Comparison of ENCODE assay signal across 8 cellular contexts in the genomic region with DNA sequence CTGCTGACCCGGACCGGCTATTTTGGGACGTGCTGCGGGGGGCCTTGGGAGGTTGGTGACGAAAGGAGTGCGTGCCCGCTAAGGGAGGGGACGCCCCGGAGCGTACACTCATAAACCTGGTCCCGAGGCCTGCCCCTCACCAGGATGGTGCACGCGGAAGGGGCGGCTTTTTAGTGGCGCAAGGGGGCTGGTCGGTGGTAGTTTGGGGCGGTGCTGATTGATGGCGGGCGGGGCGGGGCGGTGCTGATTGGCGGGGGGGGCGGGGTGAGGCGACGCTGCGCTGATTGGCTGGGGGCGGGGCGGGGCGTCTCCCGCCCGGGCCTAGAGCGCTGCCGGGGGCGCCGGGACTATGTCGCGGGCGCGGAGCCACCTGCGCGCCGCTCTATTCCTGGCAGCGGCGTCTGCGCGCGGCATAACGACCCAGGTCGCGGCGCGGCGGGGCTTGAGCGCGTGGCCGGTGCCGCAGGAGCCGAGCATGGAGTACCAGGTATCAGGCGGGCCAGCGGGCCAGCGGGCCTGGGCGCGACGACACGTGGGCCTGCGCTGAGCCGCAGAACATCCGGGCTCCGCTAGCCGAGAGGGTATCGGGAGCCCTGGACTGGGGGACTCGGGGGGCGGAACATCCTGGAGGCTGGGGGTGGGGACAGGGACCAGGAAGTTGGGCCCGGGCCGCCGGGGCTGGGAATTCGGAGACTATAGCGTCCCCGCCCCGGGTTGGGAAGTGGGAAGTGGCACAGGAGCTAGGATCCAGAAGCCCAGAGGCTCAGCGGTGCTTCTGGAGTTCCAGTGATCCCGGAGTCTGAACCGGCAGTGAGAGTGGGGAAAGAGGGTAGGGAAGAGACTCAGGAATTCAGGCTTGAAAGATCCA. TPM values are rescaled to one million over a fixed set of nuclear protein-coding genes. Genes with fewer than 3 reads are reported as not detected.
DNase-seq lines count a peak whose midpoint lies in the region; ATAC-seq lines count a peak whose summit lies in the region.

A gene with protein sequence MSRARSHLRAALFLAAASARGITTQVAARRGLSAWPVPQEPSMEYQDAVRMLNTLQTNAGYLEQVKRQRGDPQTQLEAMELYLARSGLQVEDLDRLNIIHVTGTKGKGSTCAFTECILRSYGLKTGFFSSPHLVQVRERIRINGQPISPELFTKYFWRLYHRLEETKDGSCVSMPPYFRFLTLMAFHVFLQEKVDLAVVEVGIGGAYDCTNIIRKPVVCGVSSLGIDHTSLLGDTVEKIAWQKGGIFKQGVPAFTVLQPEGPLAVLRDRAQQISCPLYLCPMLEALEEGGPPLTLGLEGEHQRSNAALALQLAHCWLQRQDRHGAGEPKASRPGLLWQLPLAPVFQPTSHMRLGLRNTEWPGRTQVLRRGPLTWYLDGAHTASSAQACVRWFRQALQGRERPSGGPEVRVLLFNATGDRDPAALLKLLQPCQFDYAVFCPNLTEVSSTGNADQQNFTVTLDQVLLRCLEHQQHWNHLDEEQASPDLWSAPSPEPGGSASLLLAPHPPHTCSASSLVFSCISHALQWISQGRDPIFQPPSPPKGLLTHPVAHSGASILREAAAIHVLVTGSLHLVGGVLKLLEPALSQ (plus strand): TSS at position 307 of the 868 bp plus-strand sequence. CDS start 43 bp downstream, at position 350.

- H3K4me3 ChIP-seq in CD4-positive, alpha-beta memory T cell (ENCODE audit: low read length in 2 of 2): peak within 1 kb of the TSS; percentile 80 to 94
- H3K4me3 ChIP-seq in effector memory CD4-positive, alpha-beta T cell (ENCODE audit: insufficient read depth, low read depth, low read length, poor library complexity, severe bottlenecking): peak within 1 kb of the TSS; percentile 93

- peak within 1 kb of the TSS; percentile 88 to 96 (median 93) for H3K27ac Mint-ChIP-seq in CD4-positive, alpha-beta memory T cell
- H3K27ac Mint-ChIP-seq in memory B cell: peak within 1 kb of the TSS; percentile 90

- H3K9me3 Mint-ChIP-seq in CD4-positive, alpha-beta memory T cell: no peaks in the 10 kb centered on the region
- H3K9me3 Mint-ChIP-seq in memory B cell: no peaks in the 10 kb centered on the region

- H3K9me3 ChIP-seq in CD4-positive, alpha-beta memory T cell (ENCODE audit: control insufficient read depth in 1 of 2, low read length in 2 of 2): no peaks in the 10 kb centered on the region
- no peaks in the 10 kb centered on the region for H3K9me3 ChIP-seq in effector memory CD4-positive, alpha-beta T cell (ENCODE audit: control insufficient read depth, low read length)

- H3K36me3 Mint-ChIP-seq in CD4-positive, alpha-beta memory T cell: peaks cover 8 to 19% of the 10 kb centered on the region in 2 donors
- peaks cover 5% of the 10 kb centered on the region for H3K36me3 Mint-ChIP-seq in memory B cell

- peak; percentile 76 for ATAC-seq in GM19397 (IDR thresholded peaks at IDR 0.05; ENCODE audit: unreplicated experiment)
- ATAC-seq in HG03571 (IDR thresholded peaks at IDR 0.05; ENCODE audit: unreplicated experiment): peak; percentile 62
- peak; percentile 85 for ATAC-seq in memory B cell (ENCODE audit: low read depth)

- CTCF ChIA-PET in CD4-positive, alpha-beta memory T cell (lab: Charles Lee; ENCODE audit: partially characterized antibody): interaction anchor here (0.9 to 1.5 kb wide), 5 partner anchors 17 to 214 kb away, joined by 3 to 9 read pairs (median 3); a partner anchor contains a TSS
- CTCF ChIA-PET in activated CD8-positive, alpha-beta memory T cell treated with anti-CD3 and anti-CD28 coated beads for 36 hours (lab: Charles Lee): interaction anchor here (0.7 to 1.9 kb wide), 3 partner anchors 11 to 67 kb away, joined by 3 to 8 read pairs (median 3); no protein-coding TSS in a partner anchor

- no peaks in the 10 kb centered on the region for H3K27me3 Mint-ChIP-seq in CD4-positive, alpha-beta memory T cell
- no peaks in the 10 kb centered on the region for H3K27me3 Mint-ChIP-seq in memory B cell

- peaks cover 25% of the 10 kb centered on the region for H3K4me1 ChIP-seq in CD4-positive, alpha-beta memory T cell (ENCODE audit: insufficient read depth, low read length)
- H3K4me1 ChIP-seq in effector memory CD4-positive, alpha-beta T cell (ENCODE audit: control insufficient read depth, insufficient read depth, low read length, poor library complexity, severe bottlenecking): peaks cover 21% of the 10 kb centered on the region

- H3K36me3 ChIP-seq in CD4-positive, alpha-beta memory T cell (ENCODE audit: insufficient read depth, low read length): peaks cover 9% of the 10 kb centered on the region
- peaks cover 15% of the 10 kb centered on the region for H3K36me3 ChIP-seq in effector memory CD4-positive, alpha-beta T cell (ENCODE audit: control insufficient read depth, insufficient read depth, low read length)

- no peaks in the 10 kb centered on the region for H3K27me3 ChIP-seq in CD4-positive, alpha-beta memory T cell (ENCODE audit: insufficient read depth, low read length)
- H3K27me3 ChIP-seq in effector memory CD4-positive, alpha-beta T cell (replicated peaks; ENCODE audit: control insufficient read depth, insufficient read depth, low read length, poor library complexity, severe bottlenecking): no peaks in the 10 kb centered on the region

- peak within 1 kb of the TSS; percentile 72 for H3K27ac ChIP-seq in CD4-positive, alpha-beta memory T cell (ENCODE audit: low read depth, low read length)
- H3K27ac ChIP-seq in effector memory CD4-positive, alpha-beta T cell (ENCODE audit: insufficient read depth, low read length, poor library complexity, severe bottlenecking): peak within 1 kb of the TSS; percentile 88

- intact Hi-C loops in CD4-positive, alpha-beta memory T cell (cut with micrococcal nuclease): loop anchor here (1.0 to 5.0 kb wide), 5 partner anchors 17 to 114 kb away; a partner anchor contains a TSS

- H3K4me3 Mint-ChIP-seq in CD4-positive, alpha-beta memory T cell: peak within 1 kb of the TSS; percentile 89 to 94 (median 92)
- H3K4me3 Mint-ChIP-seq in memory B cell: peak within 1 kb of the TSS; percentile 93

- peak; percentile 84 to 88 (median 87) for DNase-seq in CD4-positive, alpha-beta memory T cell
- peak; percentile 37 for DNase-seq in NK-92 (lab: John Stamatoyannopoulos, UW; ENCODE audit: unreplicated experiment)
- peak; percentile 74 to 79 (median 79) for DNase-seq in effector memory CD4-positive, alpha-beta T cell
- peak; percentile 71 to 73 for DNase-seq in memory B cell (ENCODE audit: low spot score in 2 of 2)
- DNase-seq in stimulated activated CD8-positive, alpha-beta memory T cell treated with anti-CD3 and anti-CD28 coated beads, Interleukin-12 subunit alpha, Interleukin-12 subunit beta, amount 100 ng/mL, for 24 hours (ENCODE audit: extremely low read depth): peak; percentile 71

- POLR2A ChIA-PET in CD4-positive, alpha-beta memory T cell (lab: Charles Lee; ENCODE audit: partially characterized antibody): interaction anchor here (0.7 to 5.8 kb wide), 16 partner anchors 13 to 352 kb away, joined by 3 to 54 read pairs (median 5); a partner anchor contains a TSS
- POLR2A ChIA-PET in activated CD8-positive, alpha-beta memory T cell treated with anti-CD3 and anti-CD28 coated beads for 36 hours (lab: Charles Lee): interaction anchor here (0.6 to 2.2 kb wide), 6 partner anchors 9 to 247 kb away, joined by 3 to 22 read pairs (median 4); a partner anchor contains a TSS

- peaks cover 4 to 38% (median 23%) of the 10 kb centered on the region in 4 donors for H3K4me1 Mint-ChIP-seq in CD4-positive, alpha-beta memory T cell
- peaks cover 13% of the 10 kb centered on the region for H3K4me1 Mint-ChIP-seq in memory B cell

RNA-seq across cellular contexts. Expression of the gene that starts here (rescaled TPM):
- 100 to 1,000 TPM; 100 to 101 TPM for total RNA-seq in CD4-positive, alpha-beta memory T cell
- 10 to 100 TPM; 49.4 to 54.6 TPM for polyA plus RNA-seq in CD4-positive, alpha-beta memory T cell
- 100 to 1,000 TPM; 106 to 107 TPM for total RNA-seq in activated CD8-positive, alpha-beta memory T cell treated with anti-CD3 and anti-CD28 coated beads for 36 hours

Comparison
In these comparisons a context has a peak if more than half of its experiments do, and no peak if none do; other contexts are left out.
1. Peak in every context shown above with its lines: DNase-seq, ATAC-seq, H3K4me3 ChIP-seq and H3K27ac ChIP-seq.
2. DNase-seq: peak in every context shown above with its lines; median percentile 87 in CD4-positive, alpha-beta memory T cell; 79 in effector memory CD4-positive, alpha-beta T cell; 72 in memory B cell; 71 in stimulated activated CD8-positive, alpha-beta memory T cell treated with anti-CD3 and anti-CD28 coated beads, Interleukin-12 subunit alpha, Interleukin-12 subunit beta, amount 100 ng/mL, for 24 hours; 37 in NK-92.